Comparison of ENCODE assay signal across 2 cellular contexts in genomic region chr6:30100585-30101422, GRCh38.
A peak's percentile ranks its signal among the peaks of the same experiment; 100 is the strongest.
TF ChIP-seq lines count a peak whose summit lies in the region.

No MANE protein-coding gene starts in this region.

TF ChIP-seq in A549, 52 proteins besides CTCF, POLR2A, EP300 and RAD21 (continued from another document):
- TF ChIP-seq MAZ (IDR thresholded peaks at IDR 0.05; ENCODE audit: borderline replicate concordance, low read depth, low read length): no peak
- TF ChIP-seq RFX5 (IDR thresholded peaks at IDR 0.05): no peak
- no peak for TF ChIP-seq FOXS1 (CRISPR knock-in tag; IDR thresholded peaks at IDR 0.05)
- TF ChIP-seq FOSB (CRISPR knock-in tag; IDR thresholded peaks at IDR 0.05): no peak
- TF ChIP-seq CEBPB (IDR thresholded peaks at IDR 0.05): no peak

TF ChIP-seq in HCT116, 20 proteins besides CTCF, POLR2A, EP300 and RAD21:
- TF ChIP-seq MAX (IDR thresholded peaks at IDR 0.05) (peak; percentile 90), CBX3 (IDR thresholded peaks at IDR 0.05; ENCODE audit: low read depth) (peak; percentile 62; the same call in 1 of the 2 replicates), CEBPB (IDR thresholded peaks at IDR 0.05; ENCODE audit: low read depth) (no peak; the same call in 1 of the 2 replicates), ZNF274 (IDR thresholded peaks at IDR 0.05; ENCODE audit: low read depth, low read length) (no peak), POLR2AphosphoS5 (IDR thresholded peaks at IDR 0.05; ENCODE audit: low read depth, low read length) (no peak; the same call in 1 of the 2 replicates), EZH2 (IDR thresholded peaks at IDR 0.05) (no peak), REST (IDR thresholded peaks at IDR 0.05; ENCODE audit: low read depth) (no peak), FOSL1 (IDR thresholded peaks at IDR 0.05; ENCODE audit: low read depth) (no peak; the same call in 1 of the 2 replicates), EGR1 (IDR thresholded peaks at IDR 0.05; ENCODE audit: low read depth) (peak; percentile 77), ELF1 (IDR thresholded peaks at IDR 0.05; ENCODE audit: borderline replicate concordance, low read depth) (no peak)
